1 cellular context compared by ENCODE assay signal in genomic region chr6:67629268-67629667, GRCh38.
TF ChIP-seq lines count a peak whose summit lies in the region.

No MANE protein-coding gene starts in this region.

TF ChIP-seq in GM23338, 12 proteins besides CTCF, POLR2A, EP300 and RAD21 (continued from another document):
- TF ChIP-seq ZNF462 (CRISPR knock-in tag; IDR thresholded peaks at IDR 0.05) (no peak), EZH2 (IDR thresholded peaks at IDR 0.05; ENCODE audit: low read depth, unreplicated experiment) (no peak), NANOG (IDR thresholded peaks at IDR 0.05; ENCODE audit: borderline replicate concordance) (no peak), ZNF114 (CRISPR knock-in tag; IDR thresholded peaks at IDR 0.05) (no peak), JUNB (IDR thresholded peaks at IDR 0.05; ENCODE audit: unreplicated experiment) (no peak), ZNF331 (CRISPR knock-in tag; IDR thresholded peaks at IDR 0.05; ENCODE audit: low read depth) (no peak), CREB1 (CRISPR knock-in tag; IDR thresholded peaks at IDR 0.05; ENCODE audit: low read depth) (no peak), POLR2AphosphoS5 (IDR thresholded peaks at IDR 0.05; ENCODE audit: low read depth) (no peak), EZH2phosphoT487 (IDR thresholded peaks at IDR 0.05; ENCODE audit: unreplicated experiment) (no peak)
- TF ChIP-seq, protein P1, sequence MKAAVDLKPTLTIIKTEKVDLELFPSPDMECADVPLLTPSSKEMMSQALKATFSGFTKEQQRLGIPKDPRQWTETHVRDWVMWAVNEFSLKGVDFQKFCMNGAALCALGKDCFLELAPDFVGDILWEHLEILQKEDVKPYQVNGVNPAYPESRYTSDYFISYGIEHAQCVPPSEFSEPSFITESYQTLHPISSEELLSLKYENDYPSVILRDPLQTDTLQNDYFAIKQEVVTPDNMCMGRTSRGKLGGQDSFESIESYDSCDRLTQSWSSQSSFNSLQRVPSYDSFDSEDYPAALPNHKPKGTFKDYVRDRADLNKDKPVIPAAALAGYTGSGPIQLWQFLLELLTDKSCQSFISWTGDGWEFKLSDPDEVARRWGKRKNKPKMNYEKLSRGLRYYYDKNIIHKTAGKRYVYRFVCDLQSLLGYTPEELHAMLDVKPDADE (IDR thresholded peaks at IDR 0.05), result no peak
TF ChIP-seq in GM23338: peak in this region for 0.
